8 cellular contexts compared by ENCODE assay signal in genomic region chr16:30430428-30430970, GRCh38. TPM values are rescaled to one million over a fixed set of nuclear protein-coding genes. Genes with fewer than 3 reads are reported as not detected.
A peak's percentile ranks its signal among the peaks of the same experiment; 100 is the strongest.
DNase-seq lines count a peak whose midpoint lies in the region; ATAC-seq, FAIRE-seq and TF ChIP-seq lines count a peak whose summit lies in the region.

No MANE protein-coding gene starts in this region.

- H3K4me2 ChIP-seq in MM.1S (ENCODE audit: low read depth, low read length), result peak overlapping the region; percentile 52; the same call in 1 of the 2 replicates
- H3K4me2 ChIP-seq in H1 (ENCODE audit: insufficient read depth in 1 of 2, low read depth in 2 of 2, low read length in 2 of 2), result peak overlapping the region; percentile 48 to 55
- peak overlapping the region; percentile 49 for H3K4me2 ChIP-seq in neural progenitor cell

- no peak overlapping the region for H3K27ac Mint-ChIP-seq in activated T-cell treated with anti-CD3 and anti-CD28 coated beads, Interleukin-2, amount 50 U/mL, for 72 hours
- H3K27ac Mint-ChIP-seq in neural progenitor cell, result no peak overlapping the region

- FAIRE-seq in H1 (lab: Jason Lieb, UNC), result no peak

- H3K79me2 ChIP-seq in MM.1S (ENCODE audit: low read length), result peaks cover 32% of the 10 kb centered on the region
- H3K79me2 ChIP-seq in H1 (ENCODE audit: control insufficient read depth in 1 of 2, insufficient read depth in 2 of 2, low read length in 2 of 2), result peaks cover 0 to 21% of the 10 kb centered on the region in 2 experiments; a peak in 2 of 4 replicates
- peaks cover 31% of the 10 kb centered on the region for H3K79me2 ChIP-seq in neural progenitor cell (ENCODE audit: low read depth)

- POLR2A ChIA-PET in H1 (lab: Charles Lee; ENCODE audit: partially characterized antibody), result interaction anchor here (0.6 to 2.3 kb wide), 17 partner anchors 12 to 226 kb away, joined by 3 to 15 read pairs (median 4); partner anchors contain the start of genes ZNF48, ZNF688, ZNF689 and ZNF747

- peaks cover 27% of the 10 kb centered on the region for H3K4me1 Mint-ChIP-seq in activated T-cell treated with anti-CD3 and anti-CD28 coated beads, Interleukin-2, amount 50 U/mL, for 72 hours (ENCODE audit: low read depth)
- H3K4me1 Mint-ChIP-seq in neural progenitor cell, result peaks cover 5% of the 10 kb centered on the region

- H3K4me1 ChIP-seq in MM.1S (ENCODE audit: low read length), result peaks cover 6% of the 10 kb centered on the region
- peaks cover 0 to 6% (median 4%) of the 10 kb centered on the region in 4 experiments; a peak in 4 of 7 replicates for H3K4me1 ChIP-seq in H1 (replicated peaks in 1 of 4; ENCODE audit: control insufficient read depth in 3 of 4, insufficient read depth in 4 of 4, low read length in 3 of 4)
- H3K4me1 ChIP-seq in neural progenitor cell, result peaks cover 12% of the 10 kb centered on the region

- peak overlapping the region; percentile 66; the same call in 1 of the 2 replicates for H2BK15ac ChIP-seq in H1 (ENCODE audit: low read length)

- peak overlapping the region; percentile 24; the same call in 1 of the 2 replicates for H3K4me3 ChIP-seq in MM.1S (ENCODE audit: low read length)
- H3K4me3 ChIP-seq in H1 (ENCODE audit: extremely low read depth in 1 of 4, insufficient read depth in 2 of 4, low read depth in 3 of 4, low read length in 4 of 4), result peak overlapping the region in 1 of 4 experiments; percentile 84; a peak in 2 of 8 replicates
- no peak overlapping the region for H3K4me3 ChIP-seq in neural progenitor cell

- no peak overlapping the region for H3K56ac ChIP-seq in H1 (replicated peaks; ENCODE audit: insufficient read length, low read depth, low read length)

- no peaks in the 10 kb centered on the region for H3K27me3 ChIP-seq in MM.1S (replicated peaks; ENCODE audit: insufficient read depth, low read length)
- no peaks in the 10 kb centered on the region for H3K27me3 ChIP-seq in H1 (replicated peaks in 1 of 4; ENCODE audit: control insufficient read depth in 3 of 4, extremely low read depth in 1 of 4, insufficient read depth in 3 of 4, low read length in 3 of 4)
- H3K27me3 ChIP-seq in neural progenitor cell, result peaks cover 7% of the 10 kb centered on the region

- no peak overlapping the region for H2BK120ac ChIP-seq in H1 (replicated peaks; ENCODE audit: low read depth, low read length)

- H3K14ac ChIP-seq in H1 (ENCODE audit: insufficient read length), result no peak overlapping the region

- peak; percentile 20 to 25 for ATAC-seq in activated T-cell treated with anti-CD3 and anti-CD28 coated beads, Interleukin-2, amount 50 U/mL, for 72 hours (replicated peaks in 1 of 2)
- no peak for ATAC-seq in GM21381 (IDR thresholded peaks at IDR 0.05; ENCODE audit: unreplicated experiment)

- H3K9me3 ChIP-seq in MM.1S (replicated peaks; ENCODE audit: insufficient read depth, low read length), result no peaks in the 10 kb centered on the region
- no peaks in the 10 kb centered on the region for H3K9me3 ChIP-seq in H1 (ENCODE audit: insufficient read depth in 2 of 2, low read depth in 1 of 2, low read length in 1 of 2)
- no peaks in the 10 kb centered on the region for H3K9me3 ChIP-seq in neural progenitor cell (ENCODE audit: low read depth)

- H3K4ac ChIP-seq in H1 (replicated peaks; ENCODE audit: insufficient read length, low read depth, low read length), result no peak overlapping the region

- TF ChIP-seq POLR2A in H1 (IDR thresholded peaks at IDR 0.05; ENCODE audit: control extremely low read depth in 1 of 2, low read depth in 2 of 2, low read length in 2 of 2), result no peak; a peak in 1 of 3 replicates

- H3K9ac ChIP-seq in MM.1S (ENCODE audit: low read length) (no peak overlapping the region), H1 (replicated peaks in 1 of 4; ENCODE audit: extremely low read depth in 1 of 4, low read depth in 3 of 4, low read length in 3 of 4) (peak overlapping the region in 1 of 4 experiments; percentile 38; a peak in 1 of 7 replicates), neural progenitor cell (no peak overlapping the region)

- H3K4me3 Mint-ChIP-seq in activated T-cell treated with anti-CD3 and anti-CD28 coated beads, Interleukin-2, amount 50 U/mL, for 72 hours, result no peak overlapping the region
- no peak overlapping the region for H3K4me3 Mint-ChIP-seq in neural progenitor cell

- no peak for TF ChIP-seq EP300 in H1 (IDR thresholded peaks at IDR 0.05; ENCODE audit: borderline replicate concordance in 1 of 2, low read depth in 2 of 2, low read length in 2 of 2)

- H3K79me1 ChIP-seq in H1 (ENCODE audit: low read depth, low read length), result peaks cover 3% of the 10 kb centered on the region; the same call in 1 of the 2 replicates

- CTCF ChIA-PET in H1 (lab: Charles Lee; ENCODE audit: partially characterized antibody), result interaction anchor here (0.7 to 2.5 kb wide), 34 partner anchors 12 to 374 kb away, joined by 3 to 17 read pairs (median 5); partner anchors contain the start of genes ZNF689, ZNF747 and ZNF764

- 0 out of 2 replicates have a peak overlapping the region, but pooled peaks have one; percentile 9 for H2BK5ac ChIP-seq in H1 (ENCODE audit: low read depth, low read length)

- H2AFZ ChIP-seq in MM.1S (ENCODE audit: low read length) (peak overlapping the region; percentile 97), H1 (ENCODE audit: low read length) (peak overlapping the region; percentile 93), neural progenitor cell (replicated peaks) (peak overlapping the region; percentile 87)

- TF ChIP-seq CTCF in MM.1S (IDR thresholded peaks at IDR 0.05; ENCODE audit: low read length), result no peak; the same call in 1 of the 2 replicates
- peak in 2 of 3 experiments; percentile 22 to 45; a peak in 1 of 4 replicates for TF ChIP-seq CTCF in H1 (IDR thresholded peaks at IDR 0.05; ENCODE audit: control extremely low read depth in 1 of 3, insufficient read depth in 1 of 3, low read depth in 1 of 3, low read length in 3 of 3)
- TF ChIP-seq CTCF in neural progenitor cell (IDR thresholded peaks at IDR 0.05), result peak; percentile 10

- no peak overlapping the region for H2BK20ac ChIP-seq in H1 (ENCODE audit: low read length)

- no peak overlapping the region; the same call in 1 of the 2 replicates for H2BK12ac ChIP-seq in H1 (ENCODE audit: low read depth, low read length)

- H4K8ac ChIP-seq in H1 (ENCODE audit: extremely low read depth, insufficient read depth, low read length), result no peak overlapping the region

- peaks cover 10 to 16% of the 10 kb centered on the region in 2 donors for H3K36me3 Mint-ChIP-seq in activated T-cell treated with anti-CD3 and anti-CD28 coated beads, Interleukin-2, amount 50 U/mL, for 72 hours (ENCODE audit: insufficient read depth in 2 of 2)
- H3K36me3 Mint-ChIP-seq in neural progenitor cell, result peaks cover 11% of the 10 kb centered on the region

- no peak overlapping the region for H3K23ac ChIP-seq in H1 (ENCODE audit: insufficient read length)

- H4K5ac ChIP-seq in H1 (ENCODE audit: insufficient read length, low read depth, low read length), result peak overlapping the region; percentile 16

- H3K36me3 ChIP-seq in MM.1S (replicated peaks; ENCODE audit: insufficient read depth, low read length) (0 out of 2 replicates have a peak, but pooled peaks cover 5% of the 10 kb centered on the region), H1 (ENCODE audit: control insufficient read depth in 2 of 4, insufficient read depth in 4 of 4, low read length in 3 of 4) (peaks cover 8 to 14% (median 9%) of the 10 kb centered on the region in 4 experiments; a peak in 7 of 8 replicates), neural progenitor cell (no peaks in the 10 kb centered on the region)

- WGBS in H1 (ENCODE audit: extremely low coverage in 1 of 2, insufficient coverage in 1 of 2, insufficient read length in 1 of 2, insufficient replicate concordance in 2 of 2, low coverage in 1 of 2, low lambda C conversion rate in 2 of 2, missing lambda C conversion rate in 1 of 2), 2 experiments, result 53% methylated on average over 19 of the region's 19 CpGs; no CpG with 5 or more reads in 1 of the 2 experiments

- H4K91ac ChIP-seq in H1 (replicated peaks; ENCODE audit: insufficient read length, low read length), result peak overlapping the region; percentile 20

- no peak for DNase-seq in activated T-cell treated with anti-CD3 and anti-CD28 coated beads, Interleukin-2, amount 50 U/mL, for 72 hours
- DNase-seq in activated T-cell treated with anti-CD3 and anti-CD28 coated beads for 4 hours (no peak), MM.1S (no peak), H1 (ENCODE audit: low read depth in 1 of 2, low spot score in 2 of 2) (no peak), neural progenitor cell (ENCODE audit: low spot score) (no peak), inferior parietal cortex (ENCODE audit: extremely low spot score) (no peak)
- no peak for DNase-seq in activated T-cell treated with anti-CD3 and anti-CD28 coated beads, Interleukin-2, amount 50 U/mL, for 48 hours

- TF ChIP-seq RAD21 in H1 (IDR thresholded peaks at IDR 0.05 in 1 of 2, conservative IDR thresholded peaks at IDR 0.05 in 1 of 2; ENCODE audit: low read depth in 2 of 2, low read length in 2 of 2), result peak; percentile 37 to 48; a peak in 3 of 4 replicates

- H3K9me3 Mint-ChIP-seq in activated T-cell treated with anti-CD3 and anti-CD28 coated beads, Interleukin-2, amount 50 U/mL, for 72 hours, result no peaks in the 10 kb centered on the region
- no peaks in the 10 kb centered on the region for H3K9me3 Mint-ChIP-seq in neural progenitor cell

- H2AK5ac ChIP-seq in H1 (ENCODE audit: low read depth, low read length), result no peak overlapping the region

- H3F3A ChIP-seq in MM.1S (ENCODE audit: insufficient read depth, low read length) (peaks cover 5% of the 10 kb centered on the region), neural progenitor cell (ENCODE audit: low read depth) (peaks cover 15% of the 10 kb centered on the region)

- no peaks in the 10 kb centered on the region for H3K27me3 Mint-ChIP-seq in activated T-cell treated with anti-CD3 and anti-CD28 coated beads, Interleukin-2, amount 50 U/mL, for 72 hours (ENCODE audit: low read depth)
- H3K27me3 Mint-ChIP-seq in neural progenitor cell (ENCODE audit: insufficient read depth, low read depth), result peaks cover 5% of the 10 kb centered on the region

- H3K18ac ChIP-seq in H1 (ENCODE audit: extremely low read depth, low read length), result no peak overlapping the region; the same call in 1 of the 2 replicates

- peaks cover 7% of the 10 kb centered on the region; the same call in 1 of the 2 replicates for H3K23me2 ChIP-seq in H1 (ENCODE audit: low read depth, low read length)

- peak overlapping the region; percentile 17; the same call in 1 of the 2 replicates for H3K27ac ChIP-seq in MM.1S (ENCODE audit: low read length)
- H3K27ac ChIP-seq in H1 (ENCODE audit: low read depth, low read length), result peak overlapping the region; percentile 12; the same call in 1 of the 2 replicates
- no peak overlapping the region for H3K27ac ChIP-seq in neural progenitor cell

- H4K20me1 ChIP-seq in MM.1S (ENCODE audit: insufficient read depth, low read length) (no peaks in the 10 kb centered on the region), H1 (replicated peaks in 1 of 2; ENCODE audit: control insufficient read depth in 1 of 2, insufficient read depth in 2 of 2, low read length in 2 of 2) (peaks cover 2% of the 10 kb centered on the region in 2 experiments), neural progenitor cell (ENCODE audit: low read depth) (no peaks in the 10 kb centered on the region)

- H3K9me2 ChIP-seq in MM.1S (replicated peaks; ENCODE audit: insufficient read depth, low read length), result no peaks in the 10 kb centered on the region

RNA-seq across cellular contexts. Expression of gene DCTPP1, which starts 0.7 kb away (rescaled TPM):
- total RNA-seq in activated T-cell treated with anti-CD3 and anti-CD28 coated beads, Interleukin-2, amount 50 U/mL, for 72 hours, result 10 to 100 TPM; 56.5 to 78.8 TPM
- total RNA-seq in H1 (2021; fragmentation: NEBNext Ultra II Directional; extraction: Animal tissue kit (Norgen Biotek cat#: 25700)), result 90.4 and 94.5 TPM in 2 replicates
- polyA plus RNA-seq in H1 (2011; rRNA removed), result 103 and 105 TPM in 2 replicates
- 108 TPM for polyA plus RNA-seq in H1 (2011; cell fraction: cytosol; rRNA removed)
- 51.4 TPM for polyA plus RNA-seq in H1 (2011; cell fraction: nucleus; rRNA removed)
- 74.8 to 99.2 TPM (median 95.4 TPM) in 4 replicates for polyA plus RNA-seq in H1 (2012, experiment 1 of 2)
- polyA plus RNA-seq in H1 (2012, experiment 2 of 2), result 172 TPM
- 61.2 TPM for polyA plus RNA-seq in H1 (2013, experiment 1 of 2)
- 60.1 TPM for polyA plus RNA-seq in H1 (2013, experiment 2 of 2)
- 27.2 and 45.3 TPM in 2 replicates for polyA minus RNA-seq in H1 (2011; rRNA and poly(A)+ RNA removed)
- polyA minus RNA-seq in H1 (2011; cell fraction: cytosol; rRNA and poly(A)+ RNA removed), result 37.7 TPM
- 16.8 TPM for polyA minus RNA-seq in H1 (2011; cell fraction: nucleus; rRNA and poly(A)+ RNA removed)
- total RNA-seq in neural progenitor cell (ENCODE audit: low replicate concordance), result 30.4 and 47.9 TPM in 2 replicates

RNA-seq across cellular contexts. Expression of gene SEPHS2, which starts 15.2 kb away (rescaled TPM):
- 10 to 100 TPM; 67.0 to 82.1 TPM for total RNA-seq in activated T-cell treated with anti-CD3 and anti-CD28 coated beads, Interleukin-2, amount 50 U/mL, for 72 hours
- 61.8 and 62.0 TPM in 2 replicates for total RNA-seq in H1 (2021; fragmentation: NEBNext Ultra II Directional; extraction: Animal tissue kit (Norgen Biotek cat#: 25700))
- 27.5 and 28.2 TPM in 2 replicates for polyA plus RNA-seq in H1 (2011; rRNA removed)
- 46.0 TPM for polyA plus RNA-seq in H1 (2011; cell fraction: cytosol; rRNA removed)
- polyA plus RNA-seq in H1 (2011; cell fraction: nucleus; rRNA removed), result 19.7 TPM
- 44.1 to 49.7 TPM (median 47.1 TPM) in 4 replicates for polyA plus RNA-seq in H1 (2012, experiment 1 of 2)
- 15.9 TPM for polyA plus RNA-seq in H1 (2012, experiment 2 of 2)
- polyA plus RNA-seq in H1 (2013, experiment 1 of 2), result 36.3 TPM
- 38.0 TPM for polyA plus RNA-seq in H1 (2013, experiment 2 of 2)
- 38.7 and 52.0 TPM in 2 replicates for polyA minus RNA-seq in H1 (2011; rRNA and poly(A)+ RNA removed)
- polyA minus RNA-seq in H1 (2011; cell fraction: cytosol; rRNA and poly(A)+ RNA removed), result 18.6 TPM
- 20.7 TPM for polyA minus RNA-seq in H1 (2011; cell fraction: nucleus; rRNA and poly(A)+ RNA removed)
- 9.0 and 13.9 TPM in 2 replicates for total RNA-seq in neural progenitor cell (ENCODE audit: low replicate concordance)

RNA-seq across cellular contexts. Expression of gene ZNF771, which starts 23.1 kb away (rescaled TPM):
- total RNA-seq in activated T-cell treated with anti-CD3 and anti-CD28 coated beads, Interleukin-2, amount 50 U/mL, for 72 hours, result 1 to 10 TPM; 5.8 to 6.3 TPM
- total RNA-seq in H1 (2021; fragmentation: NEBNext Ultra II Directional; extraction: Animal tissue kit (Norgen Biotek cat#: 25700)), result 9.6 and 10.6 TPM in 2 replicates
- polyA plus RNA-seq in H1 (2011; rRNA removed), result 15.7 and 20.2 TPM in 2 replicates
- polyA plus RNA-seq in H1 (2011; cell fraction: cytosol; rRNA removed), result 12.0 TPM
- polyA plus RNA-seq in H1 (2011; cell fraction: nucleus; rRNA removed), result 10.5 TPM
- polyA plus RNA-seq in H1 (2012, experiment 1 of 2), result 5.4 to 6.8 TPM (median 6.4 TPM) in 4 replicates
- polyA plus RNA-seq in H1 (2012, experiment 2 of 2), result 4.0 TPM
- 3.7 TPM for polyA plus RNA-seq in H1 (2013, experiment 1 of 2)
- 4.6 TPM for polyA plus RNA-seq in H1 (2013, experiment 2 of 2)
- 3.6 and 4.7 TPM in 2 replicates for polyA minus RNA-seq in H1 (2011; rRNA and poly(A)+ RNA removed)
- polyA minus RNA-seq in H1 (2011; cell fraction: cytosol; rRNA and poly(A)+ RNA removed), result 7.8 TPM
- 11.8 TPM for polyA minus RNA-seq in H1 (2011; cell fraction: nucleus; rRNA and poly(A)+ RNA removed)
- total RNA-seq in neural progenitor cell (ENCODE audit: low replicate concordance), result 6.0 and 17.7 TPM in 2 replicates

RNA-seq across cellular contexts. Expression of gene ZNF48, which starts 35.3 kb away (rescaled TPM):
- 10 to 100 TPM; 10.5 to 13.1 TPM for total RNA-seq in activated T-cell treated with anti-CD3 and anti-CD28 coated beads, Interleukin-2, amount 50 U/mL, for 72 hours
- 40.6 and 41.2 TPM in 2 replicates for total RNA-seq in H1 (2021; fragmentation: NEBNext Ultra II Directional; extraction: Animal tissue kit (Norgen Biotek cat#: 25700))
- 30.4 and 39.6 TPM in 2 replicates for polyA plus RNA-seq in H1 (2011; rRNA removed)
- polyA plus RNA-seq in H1 (2011; cell fraction: cytosol; rRNA removed), result 27.3 TPM
- 30.8 TPM for polyA plus RNA-seq in H1 (2011; cell fraction: nucleus; rRNA removed)
- 30.8 to 36.4 TPM (median 33.0 TPM) in 4 replicates for polyA plus RNA-seq in H1 (2012, experiment 1 of 2)
- polyA plus RNA-seq in H1 (2012, experiment 2 of 2), result 36.2 TPM
- 19.0 TPM for polyA plus RNA-seq in H1 (2013, experiment 1 of 2)
- polyA plus RNA-seq in H1 (2013, experiment 2 of 2), result 18.2 TPM
- polyA minus RNA-seq in H1 (2011; rRNA and poly(A)+ RNA removed), result 23.0 and 24.8 TPM in 2 replicates
- polyA minus RNA-seq in H1 (2011; cell fraction: cytosol; rRNA and poly(A)+ RNA removed), result 20.8 TPM
- polyA minus RNA-seq in H1 (2011; cell fraction: nucleus; rRNA and poly(A)+ RNA removed), result 25.9 TPM
- 39.3 and 41.8 TPM in 2 replicates for total RNA-seq in neural progenitor cell (ENCODE audit: low replicate concordance)

RNA-seq across cellular contexts. Expression of gene ITGAL, which starts 42.0 kb away (rescaled TPM):
- 100 to 1,000 TPM; 517 to 673 TPM for total RNA-seq in activated T-cell treated with anti-CD3 and anti-CD28 coated beads, Interleukin-2, amount 50 U/mL, for 72 hours
- not detected in 2 replicates for total RNA-seq in H1 (2021; fragmentation: NEBNext Ultra II Directional; extraction: Animal tissue kit (Norgen Biotek cat#: 25700))
- 0.02 TPM in 1 of 2 replicates, not detected in the other for polyA plus RNA-seq in H1 (2011; rRNA removed)
- 0.13 TPM for polyA plus RNA-seq in H1 (2011; cell fraction: cytosol; rRNA removed)
- polyA plus RNA-seq in H1 (2011; cell fraction: nucleus; rRNA removed), result 0.03 TPM
- 0.03 to 0.61 TPM in 2 of 4 replicates, not detected in the others for polyA plus RNA-seq in H1 (2012, experiment 1 of 2)
- polyA plus RNA-seq in H1 (2012, experiment 2 of 2), result not detected
- 0.04 TPM for polyA plus RNA-seq in H1 (2013, experiment 1 of 2)
- 0.09 TPM for polyA plus RNA-seq in H1 (2013, experiment 2 of 2)
- 0.24 and 0.25 TPM in 2 replicates for polyA minus RNA-seq in H1 (2011; rRNA and poly(A)+ RNA removed)
- polyA minus RNA-seq in H1 (2011; cell fraction: cytosol; rRNA and poly(A)+ RNA removed), result not detected
- polyA minus RNA-seq in H1 (2011; cell fraction: nucleus; rRNA and poly(A)+ RNA removed), result not detected
- not detected in 2 replicates for total RNA-seq in neural progenitor cell (ENCODE audit: low replicate concordance)
